8 cellular contexts compared by ENCODE assay signal in genomic region chr11:86244063-86244521, GRCh38. TPM values are rescaled to one million over a fixed set of nuclear protein-coding genes. Genes with fewer than 3 reads are reported as not detected.
DNase-seq lines count a peak whose midpoint lies in the region; ATAC-seq lines count a peak whose summit lies in the region.

No MANE protein-coding gene starts in this region.

- H3K4me3 ChIP-seq in urinary bladder (ENCODE audit: low read depth, low read length), result peak overlapping the region; percentile 88

- H3K36me3 Mint-ChIP-seq in activated naive CD4-positive, alpha-beta T cell treated with anti-CD3 and anti-CD28 coated beads for 36 hours (ENCODE audit: low read depth), result peaks cover 10% of the 10 kb centered on the region

- WGBS in urinary bladder, result 2% methylated on average over 18 of the region's 18 CpGs

- no peak overlapping the region for H3K27ac Mint-ChIP-seq in activated naive CD4-positive, alpha-beta T cell treated with anti-CD3 and anti-CD28 coated beads for 36 hours

- H3K4me1 Mint-ChIP-seq in activated naive CD4-positive, alpha-beta T cell treated with anti-CD3 and anti-CD28 coated beads for 36 hours (ENCODE audit: low read depth), result peaks cover 29% of the 10 kb centered on the region

- CTCF ChIA-PET in activated naive CD4-positive, alpha-beta T cell treated with anti-CD3 and anti-CD28 coated beads for 36 hours (lab: Charles Lee), result interaction anchor here (1.5 kb wide), 1 partner anchor 14 kb away, joined by 9 read pairs; no protein-coding TSS in a partner anchor

- DNase-seq in AG20443 (ENCODE audit: low spot score) (peak; percentile 96), OCI-M1 (lab: John Stamatoyannopoulos, UW) (peak; percentile 100), cardiac septum (ENCODE audit: low spot score) (peak; percentile 92), posterior cingulate gyrus (peak; percentile 80 to 97 (median 83))
- peak; percentile 90 for DNase-seq in activated naive CD4-positive, alpha-beta T cell treated with anti-CD3 and anti-CD28 coated beads for 36 hours

- H3K36me3 ChIP-seq in urinary bladder (ENCODE audit: insufficient read depth), result no peaks in the 10 kb centered on the region

- ATAC-seq in GM18502 (IDR thresholded peaks at IDR 0.05; ENCODE audit: poor library complexity, unreplicated experiment) (peak; percentile 72), HG02938 (IDR thresholded peaks at IDR 0.05; ENCODE audit: unreplicated experiment) (peak; percentile 60)

- H3K9me3 Mint-ChIP-seq in activated naive CD4-positive, alpha-beta T cell treated with anti-CD3 and anti-CD28 coated beads for 36 hours, result no peaks in the 10 kb centered on the region

- intact Hi-C loops in activated naive CD4-positive, alpha-beta T cell treated with anti-CD3 and anti-CD28 coated beads for 36 hours (cut with micrococcal nuclease), result loop anchor here (1.0 kb wide), 3 partner anchors 42 to 197 kb away; no protein-coding TSS in a partner anchor
- intact Hi-C loops in cardiac septum (cut with DNase I), result no loop called here
- intact Hi-C loops in posterior cingulate gyrus (cut with DNase I), result loop anchor here (2.0 kb wide), 1 partner anchor 59 kb away; the partner anchor contains the start of gene HIKESHI

- H3K4me1 ChIP-seq in urinary bladder (ENCODE audit: insufficient read depth), result peaks cover 1% of the 10 kb centered on the region

- no peak overlapping the region for H3K4me3 Mint-ChIP-seq in activated naive CD4-positive, alpha-beta T cell treated with anti-CD3 and anti-CD28 coated beads for 36 hours

- no peaks in the 10 kb centered on the region for H3K27me3 Mint-ChIP-seq in activated naive CD4-positive, alpha-beta T cell treated with anti-CD3 and anti-CD28 coated beads for 36 hours (ENCODE audit: low read depth)

- H3K27ac ChIP-seq in urinary bladder (ENCODE audit: low read depth), result peak overlapping the region; percentile 94

RNA-seq across cellular contexts. Expression of gene EED, which starts 0.5 kb away (rescaled TPM):
- total RNA-seq in activated naive CD4-positive, alpha-beta T cell treated with anti-CD3 and anti-CD28 coated beads for 36 hours, result 10 to 100 TPM; 60.4 to 61.0 TPM
- total RNA-seq in cardiac septum (12.0 TPM), urinary bladder (49.7 TPM)
- 13.8 TPM for polyA plus RNA-seq in urinary bladder

RNA-seq across cellular contexts. Expression of gene HIKESHI, which starts 57.9 kb away (rescaled TPM):
- total RNA-seq in activated naive CD4-positive, alpha-beta T cell treated with anti-CD3 and anti-CD28 coated beads for 36 hours, result 10 to 100 TPM; 40.4 to 41.9 TPM
- total RNA-seq in cardiac septum (37.4 TPM), urinary bladder (60.8 TPM)
- polyA plus RNA-seq in urinary bladder, result 54.7 TPM

Comparison
In these comparisons a context has a peak if more than half of its experiments do, and no peak if none do; other contexts are left out.
1. Peak in every context shown above with its lines: DNase-seq, ATAC-seq, H3K4me3 ChIP-seq and H3K27ac ChIP-seq.